9 cellular contexts compared by ENCODE assay signal in genomic region chr21:38925923-38926322, GRCh38.
DNase-seq lines count a peak whose midpoint lies in the region; ATAC-seq, FAIRE-seq and TF ChIP-seq lines count a peak whose summit lies in the region.
"Had no signal": no experiment of that assay in that cellular context is flagged by ENCODE, and none has a peak within 500 bp of the region (broad histone marks: within the 10 kb centered on the region; RNA-seq: fewer than 3 reads in every experiment).

No MANE protein-coding gene starts in this region.

- TF ChIP-seq EP300 in A549 (IDR thresholded peaks at IDR 0.05) = no peak

- 8% methylated on average over 7 of the region's 7 CpGs for WGBS in A549 (ENCODE audit: missing lambda C conversion rate)

- peaks cover 12% of the 10 kb centered on the region; the same call in 2 of the 3 replicates for H3K4me1 ChIP-seq in A549

- no peak for TF ChIP-seq RAD21 in A549 (conservative IDR thresholded peaks at IDR 0.05 in 1 of 2, IDR thresholded peaks at IDR 0.05 in 1 of 2)

- peaks cover 25% of the 10 kb centered on the region for H3K4me1 Mint-ChIP-seq in mesothelial cell of epicardium
- H3K4me1 Mint-ChIP-seq: memory B cell had no signal

- peak; percentile 34 to 48; a peak in 2 of 6 replicates for ATAC-seq in A549
- ATAC-seq in HG03571 (IDR thresholded peaks at IDR 0.05; ENCODE audit: unreplicated experiment) = no peak
- ATAC-seq in HG02973 (IDR thresholded peaks at IDR 0.05; ENCODE audit: unreplicated experiment) = no peak

- peaks cover 1% of the 10 kb centered on the region for H3K27me3 Mint-ChIP-seq in mesothelial cell of epicardium (ENCODE audit: low read depth)

- DNase-seq in A549 (ENCODE audit: low read depth in 1 of 2, low spot score in 1 of 2) (no peak), M059J (ENCODE audit: low read depth) (peak; percentile 95), coronary artery (ENCODE audit: low spot score) (peak; percentile 85), mesothelial cell of epicardium (ENCODE audit: low spot score in 2 of 2, unreplicated experiment in 2 of 2) (no peak), iPS-NIHi7 (ENCODE audit: extremely low spot score) (no peak)
- DNase-seq in stimulated activated CD4-positive, alpha-beta T cell treated with anti-CD3 and anti-CD28 coated beads, Interleukin-4, amount 100 ng/mL, for 1 hour = no peak

- CTCF ChIA-PET in A549 (lab: Yijun Ruan, JAX) = interaction anchor here (1.6 to 2.1 kb wide), 3 partner anchors 11 to 212 kb away, joined by 5 to 6 read pairs (median 5); no protein-coding TSS in a partner anchor

- no peak for TF ChIP-seq CTCF in A549 (IDR thresholded peaks at IDR 0.05)
- TF ChIP-seq CTCF in coronary artery (IDR thresholded peaks at IDR 0.05) = no peak
- TF ChIP-seq CTCF in mesothelial cell of epicardium (IDR thresholded peaks at IDR 0.05; ENCODE audit: unreplicated experiment) = no peak

- H3K4me3 ChIP-seq in A549 (no peak overlapping the region), coronary artery (peak overlapping the region; percentile 66)

- peaks cover 23% of the 10 kb centered on the region for H3K9me3 Mint-ChIP-seq in mesothelial cell of epicardium

- H3K27ac ChIP-seq in A549 (peak overlapping the region; percentile 13 to 71; a peak in 3 of 6 replicates), coronary artery (peak overlapping the region; percentile 67 to 91)

- no peak for TF ChIP-seq POLR2A in A549 (IDR thresholded peaks at IDR 0.05; ENCODE audit: low read length)

- POLR2A ChIA-PET in A549 (lab: Yijun Ruan, JAX) = no interaction called here

- H3K4me2 ChIP-seq in A549 = peak overlapping the region; percentile 53

- peak overlapping the region; percentile 83 for H3K27ac Mint-ChIP-seq in mesothelial cell of epicardium
- H3K27ac Mint-ChIP-seq: memory B cell had no signal

- FAIRE-seq in A549 (lab: Jason Lieb, UNC) = no peak

- H3K9me3 ChIP-seq in A549 = no peaks in the 10 kb centered on the region; the same call in 2 of the 3 replicates

- H3K36me3 Mint-ChIP-seq in mesothelial cell of epicardium = no peaks in the 10 kb centered on the region

- peak overlapping the region; percentile 2 for H3K4me3 Mint-ChIP-seq in mesothelial cell of epicardium
- H3K4me3 Mint-ChIP-seq: memory B cell had no signal

TF ChIP-seq in A549, 52 proteins besides CTCF, POLR2A, EP300 and RAD21:
- TF ChIP-seq NR3C1 (IDR thresholded peaks at IDR 0.05) = no peak
- TF ChIP-seq MAFK (IDR thresholded peaks at IDR 0.05; ENCODE audit: partially characterized antibody) = peak; percentile 57

Comparison
In these comparisons a context has a peak if more than half of its experiments do, and no peak if none do; other contexts are left out.
1. ATAC-seq: peak in A549 (2 of 2); none in HG03571 (single experiment) and HG02973 (single experiment).
2. DNase-seq: peak in M059J (single experiment) and coronary artery (single experiment); none in A549 (0 of 2), mesothelial cell of epicardium (0 of 2), iPS-NIHi7 (single experiment) and stimulated activated CD4-positive, alpha-beta T cell treated with anti-CD3 and anti-CD28 coated beads, Interleukin-4, amount 100 ng/mL, for 1 hour (single experiment).